ENCODE assay signal across 8 cellular contexts in the genomic region with DNA sequence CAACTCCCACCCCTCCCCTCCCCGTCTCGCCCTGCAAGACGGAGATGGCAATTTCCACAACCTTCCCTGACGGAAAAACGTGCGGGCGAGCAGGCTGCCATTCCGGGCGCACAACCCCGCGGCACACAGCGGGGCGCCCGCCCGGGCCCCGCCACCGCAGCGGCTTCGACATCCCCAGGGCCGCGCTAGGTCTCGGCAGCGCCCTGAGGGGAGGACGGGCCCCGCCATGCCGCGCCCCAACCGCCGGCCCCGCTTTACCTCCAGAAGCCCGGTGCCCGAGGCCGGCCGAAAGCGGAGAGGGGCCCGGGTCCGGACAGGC. TPM values are rescaled to one million over a fixed set of nuclear protein-coding genes. Genes with fewer than 3 reads are reported as not detected.
A peak's percentile ranks its signal among the peaks of the same experiment; 100 is the strongest.
DNase-seq lines count a peak whose midpoint lies in the region; ATAC-seq, FAIRE-seq and TF ChIP-seq lines count a peak whose summit lies in the region.

No MANE protein-coding gene starts in this region.

- DNase-seq in HCT116 (ENCODE audit: low read depth, low spot score) (no peak), SK-N-MC (ENCODE audit: low read depth, low spot score) (no peak), fibroblast of pulmonary artery (ENCODE audit: low read depth) (no peak), osteocyte (ENCODE audit: extremely low spot score, unreplicated experiment) (no peak), HTR-8/SVneo (ENCODE audit: insufficient read length, low spot score) (no peak), HT-29 (ENCODE audit: low spot score) (no peak), HK-2 (ENCODE audit: unreplicated experiment) (no peak)

- H3K9me3 Mint-ChIP-seq in osteocyte (ENCODE audit: unreplicated experiment): peaks cover 6% of the 10 kb centered on the region

- RAD21 ChIA-PET in HCT116 (lab: Charles Lee; ENCODE audit: low non-redundant PET in 1 of 2, low total read pairs in 2 of 2, uncharacterized antibody in 2 of 2, unreplicated experiment in 2 of 2): no interaction called here

- peaks cover 14% of the 10 kb centered on the region for H3K9me3 ChIP-seq in DOHH2 (ENCODE audit: control insufficient read depth, insufficient read depth, low read length)
- H3K9me3 ChIP-seq in HCT116 (ENCODE audit: control insufficient read depth in 1 of 2, insufficient read depth in 1 of 2, low read depth in 1 of 2, low read length in 2 of 2): peaks cover 9 to 15% of the 10 kb centered on the region in 2 experiments; a peak in 3 of 4 replicates
- peaks cover 6% of the 10 kb centered on the region; the same call in 1 of the 2 replicates for H3K9me3 ChIP-seq in SK-N-MC (ENCODE audit: low read depth, low read length)

- intact Hi-C loops in HCT116 (cut with micrococcal nuclease): no loop called here

- peaks cover 5% of the 10 kb centered on the region for H3K36me3 Mint-ChIP-seq in osteocyte (ENCODE audit: unreplicated experiment)

- H3K27ac Mint-ChIP-seq in osteocyte (ENCODE audit: unreplicated experiment): no peak overlapping the region

- H3K79me2 ChIP-seq in DOHH2 (ENCODE audit: control insufficient read depth, low read length) (no peaks in the 10 kb centered on the region), HCT116 (ENCODE audit: insufficient read depth, low read length) (no peaks in the 10 kb centered on the region)

- peaks cover 32% of the 10 kb centered on the region for H3K27me3 ChIP-seq in DOHH2 (ENCODE audit: control insufficient read depth, low read length)
- no peaks in the 10 kb centered on the region for H3K27me3 ChIP-seq in HCT116 (ENCODE audit: insufficient read depth, low read length)

- H3K9ac ChIP-seq in HCT116 (ENCODE audit: low read length) (0 out of 2 replicates have a peak overlapping the region, but pooled peaks have one; percentile 27), SK-N-MC (ENCODE audit: insufficient read length) (peak overlapping the region; percentile 76)

- H3K4me1 ChIP-seq in DOHH2 (ENCODE audit: control insufficient read depth, low read length) (peaks cover 8% of the 10 kb centered on the region), HCT116 (ENCODE audit: control insufficient read depth in 1 of 2, insufficient read depth in 2 of 2, low read length in 2 of 2) (peaks cover 0 to 14% of the 10 kb centered on the region in 2 experiments; a peak in 1 of 4 replicates)

- TF ChIP-seq CTCF in DOHH2 (IDR thresholded peaks at IDR 0.05; ENCODE audit: low read depth, low read length, poor library complexity, severe bottlenecking): no peak
- no peak for TF ChIP-seq CTCF in HCT116 (IDR thresholded peaks at IDR 0.05 in 2 of 3, conservative IDR thresholded peaks at IDR 0.05 in 1 of 3; ENCODE audit: borderline replicate concordance in 1 of 3, insufficient read depth in 1 of 3, low read depth in 2 of 3, low read length in 2 of 3)
- TF ChIP-seq CTCF in fibroblast of pulmonary artery (IDR thresholded peaks at IDR 0.05; ENCODE audit: low read length, missing control alignments): no peak
- no peak for TF ChIP-seq CTCF in osteocyte (IDR thresholded peaks at IDR 0.05)

- H3K9me2 ChIP-seq in DOHH2 (replicated peaks; ENCODE audit: control insufficient read depth, low read length) (no peaks in the 10 kb centered on the region), HCT116 (ENCODE audit: insufficient read depth) (no peaks in the 10 kb centered on the region)

- TF ChIP-seq RAD21 in HCT116 (IDR thresholded peaks at IDR 0.05; ENCODE audit: low read depth): no peak

- POLR2A ChIA-PET in HCT116 (lab: Charles Lee): no interaction called here

- H3F3A ChIP-seq in DOHH2 (ENCODE audit: control insufficient read depth, insufficient read depth): no peaks in the 10 kb centered on the region

- no peak for TF ChIP-seq POLR2A in HCT116 (IDR thresholded peaks at IDR 0.05; ENCODE audit: borderline replicate concordance, extremely low read depth, insufficient read depth, insufficient read length)

- no peaks in the 10 kb centered on the region for H3K36me3 ChIP-seq in DOHH2 (ENCODE audit: control insufficient read depth, low read length)
- no peaks in the 10 kb centered on the region for H3K36me3 ChIP-seq in HCT116 (ENCODE audit: control insufficient read depth in 1 of 2, insufficient read depth in 2 of 2, low read length in 2 of 2)
- no peaks in the 10 kb centered on the region; the same call in 1 of the 2 replicates for H3K36me3 ChIP-seq in SK-N-MC (ENCODE audit: insufficient read depth, low read length)

- no peaks in the 10 kb centered on the region for H4K20me1 ChIP-seq in DOHH2 (ENCODE audit: control insufficient read depth, insufficient read depth, low read depth, low read length)
- no peaks in the 10 kb centered on the region for H4K20me1 ChIP-seq in HCT116 (ENCODE audit: insufficient read depth)

- no peak overlapping the region for H2AFZ ChIP-seq in HCT116 (ENCODE audit: low read depth, low read length, poor library complexity, severe bottlenecking)

- H3K27ac ChIP-seq in DOHH2 (ENCODE audit: low read depth, low read length) (no peak overlapping the region), HCT116 (ENCODE audit: low read depth, low read length) (no peak overlapping the region), SK-N-MC (no peak overlapping the region)

- H3K4me1 Mint-ChIP-seq in osteocyte (ENCODE audit: unreplicated experiment): peaks cover 19% of the 10 kb centered on the region

- H3K27me3 Mint-ChIP-seq in osteocyte (ENCODE audit: unreplicated experiment): no peaks in the 10 kb centered on the region

- H3K4me3 Mint-ChIP-seq in osteocyte (ENCODE audit: unreplicated experiment): peak overlapping the region; percentile 73

- H3K4me3 ChIP-seq in DOHH2 (ENCODE audit: low read length) (peak overlapping the region; percentile 73; the same call in 1 of the 2 replicates), HCT116 (replicated peaks in 1 of 2; ENCODE audit: low read depth in 1 of 2, low read length in 2 of 2) (peak overlapping the region; percentile 25 to 55), SK-N-MC (peak overlapping the region; percentile 99), fibroblast of pulmonary artery (replicated peaks; ENCODE audit: low read depth, low read length) (peak overlapping the region; percentile 65)

- FAIRE-seq in HTR-8/SVneo (lab: Jason Lieb, UNC): no peak

- peak; percentile 39 for ATAC-seq in HCT116

- H3K4me2 ChIP-seq in DOHH2 (ENCODE audit: low read length): peak overlapping the region; percentile 75
- H3K4me2 ChIP-seq in HCT116 (ENCODE audit: low read length): peak overlapping the region; percentile 84

- CTCF ChIA-PET in HCT116 (lab: Charles Lee): no interaction called here

- no TSS peak for BruUV-seq in HCT116 (replicated peaks; lab: Mats Ljungman, UMichigan)

TF ChIP-seq in HCT116, 20 proteins besides CTCF, POLR2A, EP300 and RAD21:
- TF ChIP-seq FOSL1 (IDR thresholded peaks at IDR 0.05; ENCODE audit: low read depth) (no peak), SP1 (IDR thresholded peaks at IDR 0.05; ENCODE audit: low read depth) (no peak), ZFX (IDR thresholded peaks at IDR 0.05) (no peak), EZH2phosphoT487 (IDR thresholded peaks at IDR 0.05; ENCODE audit: borderline replicate concordance) (no peak), YY1 (IDR thresholded peaks at IDR 0.05; ENCODE audit: extremely low read depth, insufficient replicate concordance, low read depth, low read length) (no peak), ZNF274 (IDR thresholded peaks at IDR 0.05; ENCODE audit: low read depth, low read length) (no peak), JUND (IDR thresholded peaks at IDR 0.05) (no peak), CEBPB (IDR thresholded peaks at IDR 0.05; ENCODE audit: low read depth) (no peak), POLR2AphosphoS5 (IDR thresholded peaks at IDR 0.05; ENCODE audit: low read depth, low read length) (no peak), EGR1 (IDR thresholded peaks at IDR 0.05; ENCODE audit: low read depth) (no peak), TCF7L2 (IDR thresholded peaks at IDR 0.05; ENCODE audit: borderline replicate concordance, extremely low read depth, insufficient read depth, insufficient read length) (no peak), ELF1 (IDR thresholded peaks at IDR 0.05; ENCODE audit: borderline replicate concordance, low read depth) (no peak)
- TF ChIP-seq, protein P1, sequence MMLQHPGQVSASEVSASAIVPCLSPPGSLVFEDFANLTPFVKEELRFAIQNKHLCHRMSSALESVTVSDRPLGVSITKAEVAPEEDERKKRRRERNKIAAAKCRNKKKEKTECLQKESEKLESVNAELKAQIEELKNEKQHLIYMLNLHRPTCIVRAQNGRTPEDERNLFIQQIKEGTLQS (IDR thresholded peaks at IDR 0.05): no peak

RNA-seq across cellular contexts. Expression of a gene that starts 0.5 kb away (rescaled TPM):
- total RNA-seq in HCT116 (2021; ENCODE audit: unreplicated experiment): 7.2 TPM
- polyA plus RNA-seq in HCT116 (2012): 6.9 and 7.9 TPM in 2 replicates
- total RNA-seq in osteocyte: 28.5 and 28.9 TPM in 2 replicates
- not detected in 2 replicates for total RNA-seq in HT-29 (2014; rRNA removed; shearing (Covaris generic))

RNA-seq across cellular contexts. Expression of a gene that starts 18.1 kb away (rescaled TPM):
- total RNA-seq in HCT116 (2021; ENCODE audit: unreplicated experiment) (0.10 TPM), osteocyte (0.08 and 0.26 TPM in 2 replicates)
- polyA plus RNA-seq in HCT116 (2012): 0.04 TPM in 1 of 2 replicates, not detected in the other
- total RNA-seq in HT-29 (2014; rRNA removed; shearing (Covaris generic)): not detected in 2 replicates

Comparison
In these comparisons a context has a peak if more than half of its experiments do, and no peak if none do; other contexts are left out.
1. H3K4me3 ChIP-seq: peak in every context shown above with its lines; median percentile 99 in SK-N-MC; 73 in DOHH2; 65 in fibroblast of pulmonary artery; 40 in HCT116.